ENCODE assay signal across 11 cellular contexts in genomic region chr3:105906834-105907233, GRCh38. TPM values are rescaled to one million over a fixed set of nuclear protein-coding genes. Genes with fewer than 3 reads are reported as not detected.
A peak's percentile ranks its signal among the peaks of the same experiment; 100 is the strongest.
DNase-seq lines count a peak whose midpoint lies in the region; ATAC-seq and TF ChIP-seq lines count a peak whose summit lies in the region.
"Had no signal": no experiment of that assay in that cellular context is flagged by ENCODE, and none has a peak within 500 bp of the region (broad histone marks: within the 10 kb centered on the region; RNA-seq: fewer than 3 reads in every experiment).

No MANE protein-coding gene starts in this region.

- H3K36me3 ChIP-seq in thoracic aorta: no peaks in the 10 kb centered on the region

- H3K4me1 ChIP-seq in thoracic aorta (ENCODE audit: control insufficient read depth in 1 of 2, low read depth in 2 of 2): peaks cover 17 to 32% of the 10 kb centered on the region in 2 donors

- TF ChIP-seq CTCF in cardiac fibroblast (IDR thresholded peaks at IDR 0.05; ENCODE audit: low read depth, low read length) (no peak), thoracic aorta (IDR thresholded peaks at IDR 0.05) (no peak)

- peak; percentile 99 for ATAC-seq in thoracic aorta (ENCODE audit: insufficient number of reproducible peaks, low FRiP score, low read depth)
- ATAC-seq: activated naive CD4-positive, alpha-beta T cell treated with anti-CD3 and anti-CD28 coated beads, Interleukin-2, amount 50 U/mL, for 72 hours had no signal

- H3K4me3 ChIP-seq in cardiac fibroblast (replicated peaks in 1 of 2; ENCODE audit: low read depth in 2 of 2, low read length in 2 of 2): no peak overlapping the region
- H3K4me3 ChIP-seq in thoracic aorta: no peak overlapping the region

- H3K9me3 ChIP-seq in thoracic aorta: no peaks in the 10 kb centered on the region

- peak; percentile 92 for DNase-seq in HS-5 (ENCODE audit: low read depth)
- DNase-seq in cardiac fibroblast (ENCODE audit: low read depth in 2 of 2): peak; percentile 95 to 98
- DNase-seq in left kidney (ENCODE audit: low read depth, low spot score): peak; percentile 13
- peak; percentile 40 for DNase-seq in thoracic aorta (ENCODE audit: low spot score)
- DNase-seq in GDM1 (lab: John Stamatoyannopoulos, UW): no peak
- DNase-seq in activated CD4-positive, alpha-beta T cell treated with anti-CD3 and anti-CD28 coated beads, Interleukin-2, amount 50 U/mL, for 1 hour: no peak
- no peak for DNase-seq in T-helper 2 cell
- DNase-seq: head of caudate nucleus; NK-92 treated with Interleukin-12 subunit alpha and Interleukin-12 subunit beta, amount 100 ng/mL, for 24 hours; posterior cingulate gyrus had no signal

- H3K27ac ChIP-seq in thoracic aorta: peak overlapping the region; percentile 83 to 92

- H3K27me3 ChIP-seq in thoracic aorta (replicated peaks; ENCODE audit: insufficient read depth): no peaks in the 10 kb centered on the region

RNA-seq across cellular contexts. Expression of gene CBLB, which starts 38.0 kb away (rescaled TPM):
- total RNA-seq in thoracic aorta: 100 to 1,000 TPM in 1 of 2 donors, 10 to 100 TPM in 1; 51.0 to 145 TPM

Comparison
In these comparisons a context has a peak if more than half of its experiments do, and no peak if none do; other contexts are left out.
1. DNase-seq: peak in HS-5 (single experiment), cardiac fibroblast (2 of 2), left kidney (single experiment) and thoracic aorta (single experiment); none in GDM1 (single experiment), activated CD4-positive, alpha-beta T cell treated with anti-CD3 and anti-CD28 coated beads, Interleukin-2, amount 50 U/mL, for 1 hour (single experiment) and T-helper 2 cell (0 of 5).